In genomic region chr1:56175211-56175610, GRCh38 we compare ENCODE assay signal across 18 cellular contexts.
DNase-seq lines count a peak whose midpoint lies in the region; ATAC-seq and TF ChIP-seq lines count a peak whose summit lies in the region.
"Had no signal": no experiment of that assay in that cellular context is flagged by ENCODE, and none has a peak within 500 bp of the region (broad histone marks: within the 10 kb centered on the region; RNA-seq: fewer than 3 reads in every experiment).

No MANE protein-coding gene starts in this region.

- peaks cover 4% of the 10 kb centered on the region for H3K9me3 ChIP-seq in adipocyte (ENCODE audit: control insufficient read depth, low read length)
- H3K9me3 ChIP-seq in neural progenitor cell (ENCODE audit: low read depth), result no peaks in the 10 kb centered on the region
- H3K9me3 ChIP-seq: HAP-1 had no signal

- no peak overlapping the region for H3K4me2 ChIP-seq in neural progenitor cell

- H3K4me3 Mint-ChIP-seq in neural progenitor cell (no peak overlapping the region), osteocyte (ENCODE audit: unreplicated experiment) (peak overlapping the region; percentile 30)
- H3K4me3 Mint-ChIP-seq: CD4-positive, alpha-beta memory T cell; HFFc6 had no signal

- H3K27ac Mint-ChIP-seq in neural progenitor cell (no peak overlapping the region), osteocyte (ENCODE audit: unreplicated experiment) (peak overlapping the region; percentile 88)
- H3K27ac Mint-ChIP-seq: CD4-positive, alpha-beta memory T cell; HFFc6 had no signal

- no peaks in the 10 kb centered on the region for H4K20me1 ChIP-seq in neural progenitor cell (ENCODE audit: low read depth)

- no peaks in the 10 kb centered on the region for H3F3A ChIP-seq in neural progenitor cell (ENCODE audit: low read depth)

- H3K9me3 Mint-ChIP-seq in neural progenitor cell (no peaks in the 10 kb centered on the region), osteocyte (ENCODE audit: unreplicated experiment) (no peaks in the 10 kb centered on the region)
- H3K9me3 Mint-ChIP-seq: HFFc6 had no signal

- H3K4me1 ChIP-seq in adipocyte (ENCODE audit: control insufficient read depth, insufficient read depth, low read length), result peaks cover 6% of the 10 kb centered on the region
- peaks cover 17% of the 10 kb centered on the region for H3K4me1 ChIP-seq in neural progenitor cell
- H3K4me1 ChIP-seq: HAP-1 had no signal

- H3K36me3 Mint-ChIP-seq in neural progenitor cell (no peaks in the 10 kb centered on the region), osteocyte (ENCODE audit: unreplicated experiment) (no peaks in the 10 kb centered on the region)
- H3K36me3 Mint-ChIP-seq: CD4-positive, alpha-beta memory T cell had no signal

- peaks cover 3% of the 10 kb centered on the region for H3K27me3 Mint-ChIP-seq in neural progenitor cell (ENCODE audit: insufficient read depth, low read depth)
- H3K27me3 Mint-ChIP-seq in osteocyte (ENCODE audit: unreplicated experiment), result no peaks in the 10 kb centered on the region
- H3K27me3 Mint-ChIP-seq: CD4-positive, alpha-beta memory T cell had no signal

- no peak for ATAC-seq in HG03108 (IDR thresholded peaks at IDR 0.05; ENCODE audit: unreplicated experiment)

- H2AFZ ChIP-seq in neural progenitor cell (replicated peaks), result peak overlapping the region; percentile 56

- H3K4me3 ChIP-seq in adipocyte (ENCODE audit: low read length), result no peak overlapping the region
- H3K4me3 ChIP-seq in neural progenitor cell, result no peak overlapping the region
- H3K4me3 ChIP-seq: HAP-1 had no signal

- H3K4me1 Mint-ChIP-seq in neural progenitor cell, result peaks cover 5% of the 10 kb centered on the region
- peaks cover 37% of the 10 kb centered on the region for H3K4me1 Mint-ChIP-seq in osteocyte (ENCODE audit: unreplicated experiment)
- H3K4me1 Mint-ChIP-seq: CD4-positive, alpha-beta memory T cell had no signal

- H3K9ac ChIP-seq in adipocyte (ENCODE audit: low read length) (no peak overlapping the region), neural progenitor cell (no peak overlapping the region)

- DNase-seq in adipocyte (ENCODE audit: low read depth), result peak; percentile 49
- DNase-seq in fibroblast of gingiva (ENCODE audit: low read depth), result peak; percentile 39
- no peak for DNase-seq in neural progenitor cell (ENCODE audit: low spot score)
- no peak for DNase-seq in osteocyte (ENCODE audit: extremely low spot score, unreplicated experiment)
- DNase-seq in LoVo (ENCODE audit: low spot score), result no peak
- DNase-seq in NCI-H2107 treated with DMSO at 0.1 percent for 48 hours (lab: John Stamatoyannopoulos, UW; ENCODE audit: unreplicated experiment), result no peak
- DNase-seq in NCI-H146 (lab: John Stamatoyannopoulos, UW), result no peak
- DNase-seq: C1 segment of cervical spinal cord; Calu3; CD4-positive, alpha-beta memory T cell; COR-L47; DMS53; DMS79 treated with DMSO at 0.1 percent for 48 hours; GF-D8; GOT3; HFFc6 had no signal

- no peak overlapping the region for H3K27ac ChIP-seq in neural progenitor cell

- H3K36me3 ChIP-seq in adipocyte (ENCODE audit: control insufficient read depth, insufficient read depth, low read length, severe bottlenecking), result no peaks in the 10 kb centered on the region
- no peaks in the 10 kb centered on the region for H3K36me3 ChIP-seq in neural progenitor cell
- H3K36me3 ChIP-seq: HAP-1 had no signal

- TF ChIP-seq CTCF in neural progenitor cell (IDR thresholded peaks at IDR 0.05) (no peak), osteocyte (IDR thresholded peaks at IDR 0.05) (no peak)

- H3K27me3 ChIP-seq in adipocyte (replicated peaks; ENCODE audit: control insufficient read depth, insufficient read depth, low read length) (no peaks in the 10 kb centered on the region), neural progenitor cell (no peaks in the 10 kb centered on the region)

- no peaks in the 10 kb centered on the region for H3K79me2 ChIP-seq in neural progenitor cell (ENCODE audit: low read depth)

Comparison
In these comparisons a context has a peak if more than half of its experiments do, and no peak if none do; other contexts are left out.
1. DNase-seq: peak in adipocyte (single experiment) and fibroblast of gingiva (single experiment); none in neural progenitor cell (single experiment), osteocyte (single experiment), LoVo (single experiment), NCI-H2107 treated with DMSO at 0.1 percent for 48 hours (single experiment) and NCI-H146 (single experiment).